Comparison of ENCODE assay signal across 1 cellular context in genomic region chr1:25030674-25031589, GRCh38.
TF ChIP-seq lines count a peak whose summit lies in the region.

No MANE protein-coding gene starts in this region.

TF ChIP-seq in GM12878, 131 proteins besides CTCF, POLR2A, EP300 and RAD21 (continued from another document and continues in another):
- TF ChIP-seq TCF3 (IDR thresholded peaks at IDR 0.05; ENCODE audit: borderline replicate concordance, insufficient read depth, low read depth, low read length) (0 out of 2 replicates have a peak, but pooled peaks have one; percentile 29), CEBPB (IDR thresholded peaks at IDR 0.05; ENCODE audit: borderline replicate concordance in 1 of 2, low read depth in 2 of 2, low read length in 2 of 2) (no peak), TBL1XR1 (IDR thresholded peaks at IDR 0.05; ENCODE audit: low read depth, low read length) (peak; percentile 91), CUX1 (IDR thresholded peaks at IDR 0.05; ENCODE audit: insufficient replicate concordance, low read depth, low read length) (peak; percentile 87), MXI1 (IDR thresholded peaks at IDR 0.05; ENCODE audit: low read depth, low read length) (peak; percentile 56; the same call in 1 of the 2 replicates), SUPT20H (IDR thresholded peaks at IDR 0.05; ENCODE audit: borderline replicate concordance, control insufficient read depth, low read depth, low read length) (no peak), SRF (IDR thresholded peaks at IDR 0.05; ENCODE audit: low read depth in 2 of 2, low read length in 2 of 2) (peak in 1 of 2 experiments; percentile 80; a peak in 2 of 4 replicates), POLR2AphosphoS5 (IDR thresholded peaks at IDR 0.05; ENCODE audit: low read length) (peak; percentile 71; the same call in 1 of the 2 replicates), CHD2 (IDR thresholded peaks at IDR 0.05; ENCODE audit: borderline replicate concordance, low read depth, low read length) (peak; percentile 83; the same call in 1 of the 2 replicates), MTA3 (IDR thresholded peaks at IDR 0.05; ENCODE audit: borderline replicate concordance, low read length) (no peak), SREBF2 (IDR thresholded peaks at IDR 0.05; ENCODE audit: low read length) (no peak), NFYA (IDR thresholded peaks at IDR 0.05; ENCODE audit: borderline replicate concordance, low read depth, low read length) (no peak), MYC (IDR thresholded peaks at IDR 0.05; ENCODE audit: insufficient read depth, insufficient read length, insufficient replicate concordance, low read length, severe bottlenecking) (no peak), MEF2A (IDR thresholded peaks at IDR 0.05; ENCODE audit: insufficient read depth, low read depth, low read length) (peak; percentile 75; the same call in 1 of the 2 replicates), EZH2 (IDR thresholded peaks at IDR 0.05; ENCODE audit: borderline replicate concordance, control insufficient read depth, low read depth, low read length) (no peak), RUNX3 (IDR thresholded peaks at IDR 0.05; ENCODE audit: low read length) (no peak), ZZZ3 (IDR thresholded peaks at IDR 0.05; ENCODE audit: control insufficient read depth, insufficient read length, low read depth) (no peak), PBX3 (IDR thresholded peaks at IDR 0.05; ENCODE audit: insufficient replicate concordance, low read depth, low read length) (no peak), FOXK2 (IDR thresholded peaks at IDR 0.05) (no peak), DPF2 (IDR thresholded peaks at IDR 0.05) (peak; percentile 89), NKRF (conservative IDR thresholded peaks at IDR 0.05) (no peak), CHD1 (IDR thresholded peaks at IDR 0.05; ENCODE audit: low read depth, low read length) (no peak), NFXL1 (IDR thresholded peaks at IDR 0.05; ENCODE audit: borderline replicate concordance) (no peak), KAT2A (conservative IDR thresholded peaks at IDR 0.05; ENCODE audit: control insufficient read depth, low read depth, low read length) (no peak), PML (IDR thresholded peaks at IDR 0.05; ENCODE audit: low read length) (no peak), PAX8 (IDR thresholded peaks at IDR 0.05) (no peak), CREB1 (IDR thresholded peaks at IDR 0.05; ENCODE audit: low read depth) (no peak), NR2C1 (IDR thresholded peaks at IDR 0.05) (no peak), MYB (IDR thresholded peaks at IDR 0.05; ENCODE audit: borderline replicate concordance, low read depth, low read length) (no peak), STAT1 (conservative IDR thresholded peaks at IDR 0.05) (no peak), CHD4 (IDR thresholded peaks at IDR 0.05) (no peak), FOXM1 (IDR thresholded peaks at IDR 0.05; ENCODE audit: low read depth, low read length) (no peak), HDGF (IDR thresholded peaks at IDR 0.05) (peak; percentile 100), SMC3 (IDR thresholded peaks at IDR 0.05; ENCODE audit: borderline replicate concordance, low read length) (no peak), SIN3A (IDR thresholded peaks at IDR 0.05; ENCODE audit: low read depth, low read length) (no peak)
- TF ChIP-seq, protein P1, sequence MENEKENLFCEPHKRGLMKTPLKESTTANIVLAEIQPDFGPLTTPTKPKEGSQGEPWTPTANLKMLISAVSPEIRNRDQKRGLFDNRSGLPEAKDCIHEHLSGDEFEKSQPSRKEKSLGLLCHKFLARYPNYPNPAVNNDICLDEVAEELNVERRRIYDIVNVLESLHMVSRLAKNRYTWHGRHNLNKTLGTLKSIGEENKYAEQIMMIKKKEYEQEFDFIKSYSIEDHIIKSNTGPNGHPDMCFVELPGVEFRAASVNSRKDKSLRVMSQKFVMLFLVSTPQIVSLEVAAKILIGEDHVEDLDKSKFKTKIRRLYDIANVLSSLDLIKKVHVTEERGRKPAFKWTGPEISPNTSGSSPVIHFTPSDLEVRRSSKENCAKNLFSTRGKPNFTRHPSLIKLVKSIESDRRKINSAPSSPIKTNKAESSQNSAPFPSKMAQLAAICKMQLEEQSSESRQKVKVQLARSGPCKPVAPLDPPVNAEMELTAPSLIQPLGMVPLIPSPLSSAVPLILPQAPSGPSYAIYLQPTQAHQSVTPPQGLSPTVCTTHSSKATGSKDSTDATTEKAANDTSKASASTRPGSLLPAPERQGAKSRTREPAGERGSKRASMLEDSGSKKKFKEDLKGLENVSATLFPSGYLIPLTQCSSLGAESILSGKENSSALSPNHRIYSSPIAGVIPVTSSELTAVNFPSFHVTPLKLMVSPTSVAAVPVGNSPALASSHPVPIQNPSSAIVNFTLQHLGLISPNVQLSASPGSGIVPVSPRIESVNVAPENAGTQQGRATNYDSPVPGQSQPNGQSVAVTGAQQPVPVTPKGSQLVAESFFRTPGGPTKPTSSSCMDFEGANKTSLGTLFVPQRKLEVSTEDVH (IDR thresholded peaks at IDR 0.05; ENCODE audit: low read depth, partially characterized antibody) = no peak
- TF ChIP-seq, protein P2, sequence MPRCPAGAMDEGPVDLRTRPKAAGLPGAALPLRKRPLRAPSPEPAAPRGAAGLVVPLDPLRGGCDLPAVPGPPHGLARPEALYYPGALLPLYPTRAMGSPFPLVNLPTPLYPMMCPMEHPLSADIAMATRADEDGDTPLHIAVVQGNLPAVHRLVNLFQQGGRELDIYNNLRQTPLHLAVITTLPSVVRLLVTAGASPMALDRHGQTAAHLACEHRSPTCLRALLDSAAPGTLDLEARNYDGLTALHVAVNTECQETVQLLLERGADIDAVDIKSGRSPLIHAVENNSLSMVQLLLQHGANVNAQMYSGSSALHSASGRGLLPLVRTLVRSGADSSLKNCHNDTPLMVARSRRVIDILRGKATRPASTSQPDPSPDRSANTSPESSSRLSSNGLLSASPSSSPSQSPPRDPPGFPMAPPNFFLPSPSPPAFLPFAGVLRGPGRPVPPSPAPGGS (IDR thresholded peaks at IDR 0.05; ENCODE audit: borderline replicate concordance, insufficient read depth, low read depth, low read length, poor library complexity, severe bottlenecking) = peak; percentile 87
- TF ChIP-seq, protein P3, sequence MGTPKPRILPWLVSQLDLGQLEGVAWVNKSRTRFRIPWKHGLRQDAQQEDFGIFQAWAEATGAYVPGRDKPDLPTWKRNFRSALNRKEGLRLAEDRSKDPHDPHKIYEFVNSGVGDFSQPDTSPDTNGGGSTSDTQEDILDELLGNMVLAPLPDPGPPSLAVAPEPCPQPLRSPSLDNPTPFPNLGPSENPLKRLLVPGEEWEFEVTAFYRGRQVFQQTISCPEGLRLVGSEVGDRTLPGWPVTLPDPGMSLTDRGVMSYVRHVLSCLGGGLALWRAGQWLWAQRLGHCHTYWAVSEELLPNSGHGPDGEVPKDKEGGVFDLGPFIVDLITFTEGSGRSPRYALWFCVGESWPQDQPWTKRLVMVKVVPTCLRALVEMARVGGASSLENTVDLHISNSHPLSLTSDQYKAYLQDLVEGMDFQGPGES (IDR thresholded peaks at IDR 0.05) = no peak
- TF ChIP-seq, protein P4, sequence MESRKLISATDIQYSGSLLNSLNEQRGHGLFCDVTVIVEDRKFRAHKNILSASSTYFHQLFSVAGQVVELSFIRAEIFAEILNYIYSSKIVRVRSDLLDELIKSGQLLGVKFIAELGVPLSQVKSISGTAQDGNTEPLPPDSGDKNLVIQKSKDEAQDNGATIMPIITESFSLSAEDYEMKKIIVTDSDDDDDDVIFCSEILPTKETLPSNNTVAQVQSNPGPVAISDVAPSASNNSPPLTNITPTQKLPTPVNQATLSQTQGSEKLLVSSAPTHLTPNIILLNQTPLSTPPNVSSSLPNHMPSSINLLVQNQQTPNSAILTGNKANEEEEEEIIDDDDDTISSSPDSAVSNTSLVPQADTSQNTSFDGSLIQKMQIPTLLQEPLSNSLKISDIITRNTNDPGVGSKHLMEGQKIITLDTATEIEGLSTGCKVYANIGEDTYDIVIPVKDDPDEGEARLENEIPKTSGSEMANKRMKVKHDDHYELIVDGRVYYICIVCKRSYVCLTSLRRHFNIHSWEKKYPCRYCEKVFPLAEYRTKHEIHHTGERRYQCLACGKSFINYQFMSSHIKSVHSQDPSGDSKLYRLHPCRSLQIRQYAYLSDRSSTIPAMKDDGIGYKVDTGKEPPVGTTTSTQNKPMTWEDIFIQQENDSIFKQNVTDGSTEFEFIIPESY (IDR thresholded peaks at IDR 0.05) = peak; percentile 7; the same call in 1 of the 2 replicates
- TF ChIP-seq, protein P5, sequence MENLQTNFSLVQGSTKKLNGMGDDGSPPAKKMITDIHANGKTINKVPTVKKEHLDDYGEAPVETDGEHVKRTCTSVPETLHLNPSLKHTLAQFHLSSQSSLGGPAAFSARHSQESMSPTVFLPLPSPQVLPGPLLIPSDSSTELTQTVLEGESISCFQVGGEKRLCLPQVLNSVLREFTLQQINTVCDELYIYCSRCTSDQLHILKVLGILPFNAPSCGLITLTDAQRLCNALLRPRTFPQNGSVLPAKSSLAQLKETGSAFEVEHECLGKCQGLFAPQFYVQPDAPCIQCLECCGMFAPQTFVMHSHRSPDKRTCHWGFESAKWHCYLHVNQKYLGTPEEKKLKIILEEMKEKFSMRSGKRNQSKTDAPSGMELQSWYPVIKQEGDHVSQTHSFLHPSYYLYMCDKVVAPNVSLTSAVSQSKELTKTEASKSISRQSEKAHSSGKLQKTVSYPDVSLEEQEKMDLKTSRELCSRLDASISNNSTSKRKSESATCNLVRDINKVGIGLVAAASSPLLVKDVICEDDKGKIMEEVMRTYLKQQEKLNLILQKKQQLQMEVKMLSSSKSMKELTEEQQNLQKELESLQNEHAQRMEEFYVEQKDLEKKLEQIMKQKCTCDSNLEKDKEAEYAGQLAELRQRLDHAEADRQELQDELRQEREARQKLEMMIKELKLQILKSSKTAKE (IDR thresholded peaks at IDR 0.05; ENCODE audit: low read depth, poor library complexity, severe bottlenecking) = peak; percentile 79
- TF ChIP-seq, protein P6, sequence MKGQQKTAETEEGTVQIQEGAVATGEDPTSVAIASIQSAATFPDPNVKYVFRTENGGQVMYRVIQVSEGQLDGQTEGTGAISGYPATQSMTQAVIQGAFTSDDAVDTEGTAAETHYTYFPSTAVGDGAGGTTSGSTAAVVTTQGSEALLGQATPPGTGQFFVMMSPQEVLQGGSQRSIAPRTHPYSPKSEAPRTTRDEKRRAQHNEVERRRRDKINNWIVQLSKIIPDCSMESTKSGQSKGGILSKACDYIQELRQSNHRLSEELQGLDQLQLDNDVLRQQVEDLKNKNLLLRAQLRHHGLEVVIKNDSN (IDR thresholded peaks at IDR 0.05; ENCODE audit: borderline replicate concordance, extremely low read length, insufficient read depth, low read depth, low read length) = no peak
